In genomic region chr16:29993903-29994612, GRCh38 we compare ENCODE assay signal across 11 cellular contexts. TPM values are rescaled to one million over a fixed set of nuclear protein-coding genes. Genes with fewer than 3 reads are reported as not detected.
DNase-seq lines count a peak whose midpoint lies in the region; ATAC-seq, FAIRE-seq and TF ChIP-seq lines count a peak whose summit lies in the region.
"Had no signal": no experiment of that assay in that cellular context is flagged by ENCODE, and none has a peak within 500 bp of the region (broad histone marks: within the 10 kb centered on the region; RNA-seq: fewer than 3 reads in every experiment).

No MANE protein-coding gene starts in this region.

- POLR2A ChIA-PET in A549 (lab: Yijun Ruan, JAX), result interaction anchor here (0.8 to 1.2 kb wide), 3 partner anchors 9 to 71 kb away, joined by 3 to 6 read pairs (median 3); partner anchors contain the start of gene TAOK2
- POLR2A ChIA-PET in activated naive CD8-positive, alpha-beta T cell treated with anti-CD3 and anti-CD28 coated beads, Interleukin-2, amount 10 ng/mL, durations not matched to agents 7 days and 5 days (lab: Charles Lee), result interaction anchor here (1.0 to 6.8 kb wide), 8 partner anchors 9 to 262 kb away, joined by 3 to 73 read pairs (median 4); partner anchors contain the start of genes ALDOA, PAGR1, TAOK2 and TMEM219

- H3K4me1 ChIP-seq in A549 (peaks cover 14% of the 10 kb centered on the region), mucosa of stomach (ENCODE audit: control insufficient read depth, insufficient read depth, low read length) (peaks cover 31% of the 10 kb centered on the region)

- 97% methylated on average over 9 of the region's 9 CpGs for WGBS in A549 (ENCODE audit: missing lambda C conversion rate)

- peaks cover 33% of the 10 kb centered on the region for H3K36me3 Mint-ChIP-seq in HFFc6 (ENCODE audit: low read depth)
- H3K36me3 Mint-ChIP-seq in activated naive CD8-positive, alpha-beta T cell treated with anti-CD3 and anti-CD28 coated beads, Interleukin-2, amount 10 ng/mL, durations not matched to agents 7 days and 5 days, result peaks cover 19% of the 10 kb centered on the region

- no peak for TF ChIP-seq POLR2A in A549 (IDR thresholded peaks at IDR 0.05; ENCODE audit: low read length)

- no peaks in the 10 kb centered on the region for H3K9me3 ChIP-seq in A549
- H3K9me3 ChIP-seq in mucosa of stomach (ENCODE audit: control insufficient read depth, low read length), result no peaks in the 10 kb centered on the region

- peak overlapping the region; percentile 98 for H3K27ac Mint-ChIP-seq in HFFc6
- peak overlapping the region; percentile 97 for H3K27ac Mint-ChIP-seq in activated naive CD8-positive, alpha-beta T cell treated with anti-CD3 and anti-CD28 coated beads, Interleukin-2, amount 10 ng/mL, durations not matched to agents 7 days and 5 days

- no peak for TF ChIP-seq EP300 in A549 (IDR thresholded peaks at IDR 0.05)

- H3K36me3 ChIP-seq in mucosa of stomach (ENCODE audit: control insufficient read depth, insufficient read depth, low read length), result peaks cover 4% of the 10 kb centered on the region

- H3K27me3 ChIP-seq in mucosa of stomach (ENCODE audit: control insufficient read depth, insufficient read depth, low read length), result no peaks in the 10 kb centered on the region

- ATAC-seq in A549, result no peak
- ATAC-seq in activated naive CD8-positive, alpha-beta T cell treated with anti-CD3 and anti-CD28 coated beads, Interleukin-2, amount 10 ng/mL, durations not matched to agents 7 days and 5 days (ENCODE audit: low read depth), result no peak
- ATAC-seq in GM18502 (IDR thresholded peaks at IDR 0.05; ENCODE audit: poor library complexity, unreplicated experiment), result no peak

- peak overlapping the region; percentile 95 for H3K4me3 Mint-ChIP-seq in HFFc6
- H3K4me3 Mint-ChIP-seq in activated naive CD8-positive, alpha-beta T cell treated with anti-CD3 and anti-CD28 coated beads, Interleukin-2, amount 10 ng/mL, durations not matched to agents 7 days and 5 days, result peak overlapping the region; percentile 98

- CTCF ChIA-PET in A549 (lab: Yijun Ruan, JAX), result interaction anchor here (0.9 to 6.3 kb wide), 11 partner anchors 10 to 147 kb away, joined by 3 to 39 read pairs (median 4); no protein-coding TSS in a partner anchor

- no peak for FAIRE-seq in A549 (lab: Jason Lieb, UNC)

- no peaks in the 10 kb centered on the region for H3K9me3 Mint-ChIP-seq in HFFc6
- H3K9me3 Mint-ChIP-seq in activated naive CD8-positive, alpha-beta T cell treated with anti-CD3 and anti-CD28 coated beads, Interleukin-2, amount 10 ng/mL, durations not matched to agents 7 days and 5 days, result no peaks in the 10 kb centered on the region

- peak overlapping the region; percentile 92; the same call in 2 of the 3 replicates for H3K4me2 ChIP-seq in A549

- TF ChIP-seq CTCF in A549 (IDR thresholded peaks at IDR 0.05) (no peak), HFFc6 (IDR thresholded peaks at IDR 0.05) (no peak)

- peak overlapping the region; percentile 87 for H3K9ac ChIP-seq in mucosa of stomach (ENCODE audit: low read length)

- DNase-seq in A549 (ENCODE audit: low read depth in 1 of 2, low spot score in 1 of 2), result no peak
- no peak for DNase-seq in HFFc6
- DNase-seq in activated naive CD8-positive, alpha-beta T cell treated with anti-CD3 and anti-CD28 coated beads, Interleukin-2, amount 10 ng/mL, durations not matched to agents 7 days and 5 days, result no peak
- no peak for DNase-seq in DMS114 treated with DMSO at 0.1 percent for 48 hours (lab: John Stamatoyannopoulos, UW; ENCODE audit: unreplicated experiment)
- DNase-seq in KG1 (lab: John Stamatoyannopoulos, UW), result no peak
- no peak for DNase-seq in NCI-H2196 (lab: John Stamatoyannopoulos, UW; ENCODE audit: unreplicated experiment)
- DNase-seq: caudate nucleus had no signal

- TF ChIP-seq RAD21 in A549 (conservative IDR thresholded peaks at IDR 0.05 in 1 of 2, IDR thresholded peaks at IDR 0.05 in 1 of 2), result no peak

- peaks cover 5% of the 10 kb centered on the region for H3K27me3 Mint-ChIP-seq in HFFc6 (ENCODE audit: insufficient read depth)
- H3K27me3 Mint-ChIP-seq in activated naive CD8-positive, alpha-beta T cell treated with anti-CD3 and anti-CD28 coated beads, Interleukin-2, amount 10 ng/mL, durations not matched to agents 7 days and 5 days, result no peaks in the 10 kb centered on the region

- H3K4me1 Mint-ChIP-seq in HFFc6 (ENCODE audit: low read depth), result peaks cover 29% of the 10 kb centered on the region
- peaks cover 21% of the 10 kb centered on the region for H3K4me1 Mint-ChIP-seq in activated naive CD8-positive, alpha-beta T cell treated with anti-CD3 and anti-CD28 coated beads, Interleukin-2, amount 10 ng/mL, durations not matched to agents 7 days and 5 days

- H3K27ac ChIP-seq in A549, result peak overlapping the region in 1 of 2 experiments; percentile 97; a peak in 1 of 6 replicates

- no peak overlapping the region for H3K4me3 ChIP-seq in A549
- no peak overlapping the region for H3K4me3 ChIP-seq in mucosa of stomach (ENCODE audit: low read length)

TF ChIP-seq in A549, 52 proteins besides CTCF, POLR2A, EP300 and RAD21:
- TF ChIP-seq PHF8 (IDR thresholded peaks at IDR 0.05; ENCODE audit: borderline replicate concordance, low read depth) (no peak), JUNB (IDR thresholded peaks at IDR 0.05) (no peak), HOXB13 (CRISPR knock-in tag; IDR thresholded peaks at IDR 0.05; ENCODE audit: low read depth) (no peak)

RNA-seq across cellular contexts. Expression of gene HIRIP3, which starts 1.4 kb away (rescaled TPM):
- polyA plus RNA-seq in A549 (2011; rRNA removed) (11.5 and 13.5 TPM in 2 replicates), A549 (2017; fragmentation: RNase III; extraction: RNeasy Plus Mini Kit Qiagen cat#74134 plus additional on column Dnase treatment) (16.7 to 19.5 TPM (median 17.0 TPM) in 3 replicates)
- polyA plus RNA-seq in A549 (2012; cell fraction: cytosol; rRNA removed), result 24.3 and 24.9 TPM in 2 replicates
- polyA plus RNA-seq in A549 (2012; cell fraction: nucleus; rRNA removed), result 17.8 TPM in 2 replicates
- polyA minus RNA-seq in A549 (2011; rRNA and poly(A)+ RNA removed), result 7.3 and 8.4 TPM in 2 replicates
- total RNA-seq in HFFc6 (2021; fragmentation: NEBNext Ultra II Directional; extraction: Animal tissue kit (Norgen Biotek cat#: 25700)), result 10 to 100 TPM in 5 of 6 experiments, 1 to 10 TPM in 1; 9.8 to 14.4 (median 13.4) TPM
- 10 to 100 TPM; 35.1 to 37.3 TPM for total RNA-seq in activated naive CD8-positive, alpha-beta T cell treated with anti-CD3 and anti-CD28 coated beads, Interleukin-2, amount 10 ng/mL, durations not matched to agents 7 days and 5 days

RNA-seq across cellular contexts. Expression of gene INO80E, which starts 2.0 kb away (rescaled TPM):
- polyA plus RNA-seq in A549 (2011; rRNA removed), result 33.1 and 41.3 TPM in 2 replicates
- polyA plus RNA-seq in A549 (2012; cell fraction: cytosol; rRNA removed), result 42.7 and 42.8 TPM in 2 replicates
- 37.8 and 46.4 TPM in 2 replicates for polyA plus RNA-seq in A549 (2012; cell fraction: nucleus; rRNA removed)
- polyA plus RNA-seq in A549 (2017; fragmentation: RNase III; extraction: RNeasy Plus Mini Kit Qiagen cat#74134 plus additional on column Dnase treatment), result 85.4 to 94.2 TPM (median 89.0 TPM) in 3 replicates
- 11.3 and 12.0 TPM in 2 replicates for polyA minus RNA-seq in A549 (2011; rRNA and poly(A)+ RNA removed)
- total RNA-seq in HFFc6 (2021; fragmentation: NEBNext Ultra II Directional; extraction: Animal tissue kit (Norgen Biotek cat#: 25700)), result 10 to 100 TPM; 61.0 to 77.4 (median 73.8) TPM
- total RNA-seq in activated naive CD8-positive, alpha-beta T cell treated with anti-CD3 and anti-CD28 coated beads, Interleukin-2, amount 10 ng/mL, durations not matched to agents 7 days and 5 days, result 100 to 1,000 TPM; 113 to 118 TPM

RNA-seq across cellular contexts. Expression of gene DOC2A, which starts 16.8 kb away (rescaled TPM):
- 2.5 and 3.4 TPM in 2 replicates for polyA plus RNA-seq in A549 (2011; rRNA removed)
- 6.4 and 6.9 TPM in 2 replicates for polyA plus RNA-seq in A549 (2012; cell fraction: cytosol; rRNA removed)
- 42.3 and 48.7 TPM in 2 replicates for polyA plus RNA-seq in A549 (2012; cell fraction: nucleus; rRNA removed)
- 4.6 to 6.7 TPM (median 5.5 TPM) in 3 replicates for polyA plus RNA-seq in A549 (2017; fragmentation: RNase III; extraction: RNeasy Plus Mini Kit Qiagen cat#74134 plus additional on column Dnase treatment)
- polyA minus RNA-seq in A549 (2011; rRNA and poly(A)+ RNA removed), result 2.0 and 5.1 TPM in 2 replicates
- total RNA-seq in HFFc6 (2021; fragmentation: NEBNext Ultra II Directional; extraction: Animal tissue kit (Norgen Biotek cat#: 25700)), result under 1 TPM in 2 of 6 experiments, not detected in 4; 0.19 to 0.30 TPM
- total RNA-seq in activated naive CD8-positive, alpha-beta T cell treated with anti-CD3 and anti-CD28 coated beads, Interleukin-2, amount 10 ng/mL, durations not matched to agents 7 days and 5 days, result not detected
- total RNA-seq: Daoy had no signal

RNA-seq across cellular contexts. Expression of gene TAOK2, which starts 20.4 kb away (rescaled TPM):
- polyA plus RNA-seq in A549 (2011; rRNA removed) (13.7 TPM in 2 replicates), A549 (2017; fragmentation: RNase III; extraction: RNeasy Plus Mini Kit Qiagen cat#74134 plus additional on column Dnase treatment) (28.2 to 30.8 TPM (median 30.7 TPM) in 3 replicates)
- 16.9 and 20.1 TPM in 2 replicates for polyA plus RNA-seq in A549 (2012; cell fraction: cytosol; rRNA removed)
- 55.5 and 72.3 TPM in 2 replicates for polyA plus RNA-seq in A549 (2012; cell fraction: nucleus; rRNA removed)
- 20.2 and 20.6 TPM in 2 replicates for polyA minus RNA-seq in A549 (2011; rRNA and poly(A)+ RNA removed)
- 10 to 100 TPM; 50.4 to 56.9 (median 53.0) TPM for total RNA-seq in HFFc6 (2021; fragmentation: NEBNext Ultra II Directional; extraction: Animal tissue kit (Norgen Biotek cat#: 25700))
- 10 to 100 TPM; 51.6 to 53.4 TPM for total RNA-seq in activated naive CD8-positive, alpha-beta T cell treated with anti-CD3 and anti-CD28 coated beads, Interleukin-2, amount 10 ng/mL, durations not matched to agents 7 days and 5 days

RNA-seq across cellular contexts. Expression of gene C16orf92, which starts 28.9 kb away (rescaled TPM):
- polyA plus RNA-seq in A549 (2011; rRNA removed), result not detected in 2 replicates
- not detected in 2 replicates for polyA plus RNA-seq in A549 (2012; cell fraction: cytosol; rRNA removed)
- polyA plus RNA-seq in A549 (2012; cell fraction: nucleus; rRNA removed), result not detected in 2 replicates
- not detected in 3 replicates for polyA plus RNA-seq in A549 (2017; fragmentation: RNase III; extraction: RNeasy Plus Mini Kit Qiagen cat#74134 plus additional on column Dnase treatment)
- polyA minus RNA-seq in A549 (2011; rRNA and poly(A)+ RNA removed), result not detected in 2 replicates
- total RNA-seq in HFFc6 (2021; fragmentation: NEBNext Ultra II Directional; extraction: Animal tissue kit (Norgen Biotek cat#: 25700)), result not detected
- not detected for total RNA-seq in activated naive CD8-positive, alpha-beta T cell treated with anti-CD3 and anti-CD28 coated beads, Interleukin-2, amount 10 ng/mL, durations not matched to agents 7 days and 5 days
- total RNA-seq: Daoy, lung had no signal
- polyA plus RNA-seq: lung had no signal
